ENCODE assay signal across 1 cellular context in genomic region chr2:14354231-14354630, GRCh38.
TF ChIP-seq lines count a peak whose summit lies in the region.

No MANE protein-coding gene starts in this region.

TF ChIP-seq in GM23338, 12 proteins besides CTCF, POLR2A, EP300 and RAD21 (continued from another document):
- TF ChIP-seq ZNF462 (CRISPR knock-in tag; IDR thresholded peaks at IDR 0.05) (no peak), NANOG (IDR thresholded peaks at IDR 0.05; ENCODE audit: borderline replicate concordance) (no peak), EZH2phosphoT487 (IDR thresholded peaks at IDR 0.05; ENCODE audit: unreplicated experiment) (no peak), POLR2AphosphoS5 (IDR thresholded peaks at IDR 0.05; ENCODE audit: low read depth) (no peak), CREB1 (CRISPR knock-in tag; IDR thresholded peaks at IDR 0.05; ENCODE audit: low read depth) (no peak), ZNF114 (CRISPR knock-in tag; IDR thresholded peaks at IDR 0.05) (no peak), JUNB (IDR thresholded peaks at IDR 0.05; ENCODE audit: unreplicated experiment) (no peak), STAT1 (IDR thresholded peaks at IDR 0.05; ENCODE audit: unreplicated experiment) (no peak), EZH2 (IDR thresholded peaks at IDR 0.05; ENCODE audit: low read depth, unreplicated experiment) (no peak), ETS1 (IDR thresholded peaks at IDR 0.05) (no peak)
- TF ChIP-seq, protein P1, sequence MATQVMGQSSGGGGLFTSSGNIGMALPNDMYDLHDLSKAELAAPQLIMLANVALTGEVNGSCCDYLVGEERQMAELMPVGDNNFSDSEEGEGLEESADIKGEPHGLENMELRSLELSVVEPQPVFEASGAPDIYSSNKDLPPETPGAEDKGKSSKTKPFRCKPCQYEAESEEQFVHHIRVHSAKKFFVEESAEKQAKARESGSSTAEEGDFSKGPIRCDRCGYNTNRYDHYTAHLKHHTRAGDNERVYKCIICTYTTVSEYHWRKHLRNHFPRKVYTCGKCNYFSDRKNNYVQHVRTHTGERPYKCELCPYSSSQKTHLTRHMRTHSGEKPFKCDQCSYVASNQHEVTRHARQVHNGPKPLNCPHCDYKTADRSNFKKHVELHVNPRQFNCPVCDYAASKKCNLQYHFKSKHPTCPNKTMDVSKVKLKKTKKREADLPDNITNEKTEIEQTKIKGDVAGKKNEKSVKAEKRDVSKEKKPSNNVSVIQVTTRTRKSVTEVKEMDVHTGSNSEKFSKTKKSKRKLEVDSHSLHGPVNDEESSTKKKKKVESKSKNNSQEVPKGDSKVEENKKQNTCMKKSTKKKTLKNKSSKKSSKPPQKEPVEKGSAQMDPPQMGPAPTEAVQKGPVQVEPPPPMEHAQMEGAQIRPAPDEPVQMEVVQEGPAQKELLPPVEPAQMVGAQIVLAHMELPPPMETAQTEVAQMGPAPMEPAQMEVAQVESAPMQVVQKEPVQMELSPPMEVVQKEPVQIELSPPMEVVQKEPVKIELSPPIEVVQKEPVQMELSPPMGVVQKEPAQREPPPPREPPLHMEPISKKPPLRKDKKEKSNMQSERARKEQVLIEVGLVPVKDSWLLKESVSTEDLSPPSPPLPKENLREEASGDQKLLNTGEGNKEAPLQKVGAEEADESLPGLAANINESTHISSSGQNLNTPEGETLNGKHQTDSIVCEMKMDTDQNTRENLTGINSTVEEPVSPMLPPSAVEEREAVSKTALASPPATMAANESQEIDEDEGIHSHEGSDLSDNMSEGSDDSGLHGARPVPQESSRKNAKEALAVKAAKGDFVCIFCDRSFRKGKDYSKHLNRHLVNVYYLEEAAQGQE (IDR thresholded peaks at IDR 0.05; ENCODE audit: unreplicated experiment), result no peak
